Comparison of ENCODE assay signal across 20 cellular contexts in the genomic region with DNA sequence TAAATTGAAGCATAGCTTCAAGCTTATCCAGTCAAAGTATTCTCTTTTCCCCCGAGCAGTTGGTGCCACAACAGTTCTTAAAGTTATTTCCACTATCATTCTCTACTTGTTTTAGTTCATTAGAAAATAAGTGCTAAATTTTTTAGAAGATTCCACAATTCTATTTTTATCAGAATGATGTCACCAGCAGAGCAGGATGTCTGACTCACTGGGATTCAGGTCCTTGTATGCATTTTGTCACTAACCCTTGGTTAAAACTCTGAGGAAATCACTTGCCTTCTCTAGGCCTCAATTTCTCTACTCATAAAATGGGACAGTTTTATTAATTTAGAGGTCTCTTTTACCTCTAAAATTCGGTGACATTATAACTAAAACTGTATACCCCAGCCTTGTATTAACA. TPM values are rescaled to one million over a fixed set of nuclear protein-coding genes. Genes with fewer than 3 reads are reported as not detected.
DNase-seq lines count a peak whose midpoint lies in the region; ATAC-seq, FAIRE-seq and TF ChIP-seq lines count a peak whose summit lies in the region.
"Had no signal": no experiment of that assay in that cellular context is flagged by ENCODE, and none has a peak within 500 bp of the region (broad histone marks: within the 10 kb centered on the region; RNA-seq: fewer than 3 reads in every experiment).

No MANE protein-coding gene starts in this region.

- DNase-seq in A673 (ENCODE audit: low spot score) (peak; percentile 3), HFFc6 (peak; percentile 43), bronchial epithelial cell (ENCODE audit: low read depth) (peak; percentile 11), kidney tubule cell (ENCODE audit: low spot score) (peak; percentile 41), NCI-H345 (lab: John Stamatoyannopoulos, UW) (no peak), NAMALWA (ENCODE audit: low spot score) (no peak), Kasumi-1 (lab: John Stamatoyannopoulos, UW) (no peak), Right ventricle myocardium inferior (ENCODE audit: missing footprints) (no peak)
- DNase-seq: activated naive CD4-positive, alpha-beta T cell; COR-L47; GF-D8; H7; lower lobe of right lung; natural killer cell; SIG-M5; T-helper 9 cell had no signal

- FAIRE-seq in bronchial epithelial cell (lab: Jason Lieb, UNC): no peak

- no peak for ATAC-seq in Right ventricle myocardium inferior
- ATAC-seq: lower lobe of right lung, natural killer cell had no signal

- H3K4me3 ChIP-seq in A673 (ENCODE audit: low read depth, low read length, poor library complexity, severe bottlenecking): no peak overlapping the region
- H3K4me3 ChIP-seq in bronchial epithelial cell (ENCODE audit: low read depth, low read length): no peak overlapping the region
- H3K4me3 ChIP-seq: lower lobe of right lung, prostate gland, upper lobe of left lung had no signal

- H3K4me3 Mint-ChIP-seq in HFFc6: peak overlapping the region; percentile 30; the same call in 1 of the 2 replicates
- H3K4me3 Mint-ChIP-seq: brain; natural killer cell; stimulated activated naive CD8-positive, alpha-beta T cell treated with anti-CD3 and anti-CD28 coated beads, Interleukin-15, Interleukin-2, amounts not matched to agents 100 ng/mL and 50 ng/mL, for 24 hours had no signal

- H3K27me3 ChIP-seq in A673 (replicated peaks; ENCODE audit: insufficient read depth, low read depth, low read length, poor library complexity) (no peaks in the 10 kb centered on the region), bronchial epithelial cell (ENCODE audit: control insufficient read depth, insufficient read depth, low read length) (no peaks in the 10 kb centered on the region)
- H3K27me3 ChIP-seq: upper lobe of left lung had no signal

- intact Hi-C loops in A673 (cut with micrococcal nuclease; ENCODE audit: unreplicated experiment): no loop called here
- intact Hi-C loops in Right ventricle myocardium inferior (cut with DNase I): no loop called here

- peaks cover 9% of the 10 kb centered on the region for H3K4me1 Mint-ChIP-seq in HFFc6 (ENCODE audit: low read depth)
- H3K4me1 Mint-ChIP-seq: brain, natural killer cell had no signal

- H3K4me1 ChIP-seq in A673 (ENCODE audit: insufficient read depth, low read length, poor library complexity, severe bottlenecking): no peaks in the 10 kb centered on the region
- H3K4me1 ChIP-seq: lower lobe of right lung, prostate gland, upper lobe of left lung had no signal

- no peaks in the 10 kb centered on the region for H3K36me3 Mint-ChIP-seq in HFFc6 (ENCODE audit: low read depth)
- H3K36me3 Mint-ChIP-seq: brain, natural killer cell had no signal

- POLR2A ChIA-PET in A673 (lab: Charles Lee; ENCODE audit: low non-redundant PET): no interaction called here

- no peaks in the 10 kb centered on the region for H3K9me3 ChIP-seq in A673 (ENCODE audit: low read depth, low read length, poor library complexity, severe bottlenecking)
- H3K9me3 ChIP-seq: lower lobe of right lung, prostate gland, upper lobe of left lung had no signal

- TF ChIP-seq CTCF in A673 (conservative IDR thresholded peaks at IDR 0.05; ENCODE audit: low read depth, low read length): no peak
- TF ChIP-seq CTCF in HFFc6 (IDR thresholded peaks at IDR 0.05): no peak
- no peak for TF ChIP-seq CTCF in bronchial epithelial cell (IDR thresholded peaks at IDR 0.05; ENCODE audit: insufficient read depth, low read length, severe bottlenecking)

- no TSS peak for BruUV-seq in A673 (replicated peaks; lab: Mats Ljungman, UMichigan)

- no peak overlapping the region for H3K27ac ChIP-seq in A673 (ENCODE audit: low read depth, low read length, poor library complexity, severe bottlenecking)
- H3K27ac ChIP-seq: lower lobe of right lung, prostate gland, upper lobe of left lung had no signal

- CTCF ChIA-PET in A673 (lab: Charles Lee): no interaction called here

- peak overlapping the region; percentile 87 for H3K27ac Mint-ChIP-seq in HFFc6
- H3K27ac Mint-ChIP-seq: brain; natural killer cell; stimulated activated naive CD8-positive, alpha-beta T cell treated with anti-CD3 and anti-CD28 coated beads, Interleukin-15, Interleukin-2, amounts not matched to agents 100 ng/mL and 50 ng/mL, for 24 hours had no signal

- H3K27me3 Mint-ChIP-seq in HFFc6 (ENCODE audit: insufficient read depth): no peaks in the 10 kb centered on the region
- H3K27me3 Mint-ChIP-seq: stimulated activated naive CD8-positive, alpha-beta T cell treated with anti-CD3 and anti-CD28 coated beads, Interleukin-15, Interleukin-2, amounts not matched to agents 100 ng/mL and 50 ng/mL, for 24 hours had no signal

- H3K36me3 ChIP-seq in A673 (ENCODE audit: insufficient read depth, low read length, poor library complexity, severe bottlenecking) (no peaks in the 10 kb centered on the region), bronchial epithelial cell (ENCODE audit: control insufficient read depth, insufficient read depth, low read length) (no peaks in the 10 kb centered on the region)
- H3K36me3 ChIP-seq: lower lobe of right lung, prostate gland, upper lobe of left lung had no signal

- no peaks in the 10 kb centered on the region for H3K9me3 Mint-ChIP-seq in HFFc6

RNA-seq across cellular contexts. Expression of gene DDX53, which starts 3.4 kb away (rescaled TPM):
- total RNA-seq in A673 (2021): not detected in 2 replicates
- not detected for total RNA-seq in HFFc6 (2021; fragmentation: NEBNext Ultra II Directional; extraction: Animal tissue kit (Norgen Biotek cat#: 25700))
- total RNA-seq in bronchial epithelial cell: not detected in 2 replicates
- not detected for total RNA-seq in Right ventricle myocardium inferior
- total RNA-seq: H7, lower lobe of right lung, natural killer cell, upper lobe of left lung had no signal

Comparison
In these comparisons a context has a peak if more than half of its experiments do, and no peak if none do; other contexts are left out.
1. DNase-seq: peak in A673 (single experiment), HFFc6 (single experiment), bronchial epithelial cell (single experiment) and kidney tubule cell (single experiment); none in NCI-H345 (single experiment), NAMALWA (single experiment), Kasumi-1 (0 of 2) and Right ventricle myocardium inferior (single experiment).